ENCODE assay signal across 13 cellular contexts in the genomic region with DNA sequence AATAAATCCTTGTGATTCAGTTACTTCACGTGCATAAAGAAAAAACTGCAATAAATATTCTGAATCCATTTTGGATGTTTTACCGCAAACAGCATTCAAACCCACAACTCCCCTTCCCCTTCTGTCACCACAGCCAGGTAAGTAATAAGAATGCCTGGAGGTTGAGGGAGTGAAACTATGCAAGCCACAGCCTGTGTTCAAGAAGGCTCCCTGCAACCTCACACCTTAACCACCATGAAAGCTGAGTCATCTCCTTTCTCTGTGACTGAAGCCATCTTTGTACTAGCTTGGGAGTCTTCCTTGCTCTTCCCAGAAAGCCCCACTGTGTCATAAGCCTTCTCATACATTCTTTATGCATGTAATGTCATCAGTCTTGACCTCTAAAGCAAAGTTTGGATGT.
A peak's percentile ranks its signal among the peaks of the same experiment; 100 is the strongest.
DNase-seq lines count a peak whose midpoint lies in the region; ATAC-seq, FAIRE-seq and TF ChIP-seq lines count a peak whose summit lies in the region.
"Had no signal": no experiment of that assay in that cellular context is flagged by ENCODE, and none has a peak within 500 bp of the region (broad histone marks: within the 10 kb centered on the region; RNA-seq: fewer than 3 reads in every experiment).

No MANE protein-coding gene starts in this region.

- no peaks in the 10 kb centered on the region for H4K20me1 ChIP-seq in smooth muscle cell (ENCODE audit: low read depth)

- no peaks in the 10 kb centered on the region for H3K4me1 ChIP-seq in smooth muscle cell (ENCODE audit: low read depth)
- H3K4me1 ChIP-seq: spleen had no signal

- H3F3A ChIP-seq in smooth muscle cell (ENCODE audit: low read depth) = no peaks in the 10 kb centered on the region

- WGBS in smooth muscle cell (ENCODE audit: low lambda C conversion rate) = 63% methylated on average over 2 of the region's 2 CpGs

- H3K27me3 ChIP-seq in smooth muscle cell (ENCODE audit: low read depth) (no peaks in the 10 kb centered on the region), dorsolateral prefrontal cortex (peaks cover 0 to 8% (median 0%) of the 10 kb centered on the region in 45 donors)
- H3K27me3 ChIP-seq: spleen had no signal

- ATAC-seq in GM18508 (IDR thresholded peaks at IDR 0.05; ENCODE audit: insufficient read depth, unreplicated experiment) (peak; percentile 82), HG03060 (IDR thresholded peaks at IDR 0.05; ENCODE audit: low read depth, unreplicated experiment) (peak; percentile 91)

- no peak overlapping the region for H3K9ac ChIP-seq in smooth muscle cell (ENCODE audit: low read depth)

- DNase-seq in GM20000 (ENCODE audit: low spot score) (peak; percentile 1), RCC 7860 (ENCODE audit: low spot score) (peak; percentile 42), NCI-H128 (lab: John Stamatoyannopoulos, UW; ENCODE audit: unreplicated experiment) (no peak), smooth muscle cell (lab: John Stamatoyannopoulos, UW; ENCODE audit: unreplicated experiment) (no peak), dorsolateral prefrontal cortex (no peak)
- DNase-seq in activated CD8-positive, alpha-beta memory T cell treated with anti-CD3 and anti-CD28 coated beads for 24 hours = no peak
- DNase-seq: CD8-positive, alpha-beta memory T cell; endodermal cell; SIG-M5; spleen; stimulated activated naive CD4-positive, alpha-beta T cell had no signal

- H3K4me3 ChIP-seq in smooth muscle cell = no peak overlapping the region
- H3K4me3 ChIP-seq in dorsolateral prefrontal cortex = no peak overlapping the region
- H3K4me3 ChIP-seq: spleen had no signal

- no peak overlapping the region for H3K4me2 ChIP-seq in smooth muscle cell

- TF ChIP-seq CTCF in GM20000 (IDR thresholded peaks at IDR 0.05; ENCODE audit: extremely low read depth, missing control alignments) (no peak), smooth muscle cell (IDR thresholded peaks at IDR 0.05; ENCODE audit: borderline replicate concordance, insufficient read depth, poor library complexity, severe bottlenecking) (no peak), dorsolateral prefrontal cortex (IDR thresholded peaks at IDR 0.05 in 54 of 56, conservative IDR thresholded peaks at IDR 0.05 in 2 of 56; ENCODE audit: low read depth in 1 of 56, partially characterized antibody in 56 of 56) (no peak)

- H3K9me3 ChIP-seq in smooth muscle cell (replicated peaks; ENCODE audit: low read depth) = no peaks in the 10 kb centered on the region
- H3K9me3 ChIP-seq: spleen had no signal

- intact Hi-C loops in dorsolateral prefrontal cortex (cut with DNase I) = no loop called here

- no peak for FAIRE-seq in RCC 7860 (lab: Jason Lieb, UNC)

- no peaks in the 10 kb centered on the region for H3K36me3 ChIP-seq in smooth muscle cell (ENCODE audit: low read depth)
- H3K36me3 ChIP-seq: spleen had no signal

- H3K27ac ChIP-seq in smooth muscle cell (ENCODE audit: low read depth) = no peak overlapping the region
- H3K27ac ChIP-seq in dorsolateral prefrontal cortex = no peak overlapping the region
- H3K27ac ChIP-seq: spleen had no signal

- no peak overlapping the region for H2AFZ ChIP-seq in smooth muscle cell (ENCODE audit: low read depth)

- no peaks in the 10 kb centered on the region for H3K79me2 ChIP-seq in smooth muscle cell (ENCODE audit: low read depth)

Comparison
In these comparisons a context has a peak if more than half of its experiments do, and no peak if none do; other contexts are left out.
1. DNase-seq: peak in GM20000 (single experiment) and RCC 7860 (single experiment); none in NCI-H128 (single experiment), activated CD8-positive, alpha-beta memory T cell treated with anti-CD3 and anti-CD28 coated beads for 24 hours (single experiment), smooth muscle cell (single experiment) and dorsolateral prefrontal cortex (0 of 10).